ENCODE assay signal across 8 cellular contexts in the genomic region with DNA sequence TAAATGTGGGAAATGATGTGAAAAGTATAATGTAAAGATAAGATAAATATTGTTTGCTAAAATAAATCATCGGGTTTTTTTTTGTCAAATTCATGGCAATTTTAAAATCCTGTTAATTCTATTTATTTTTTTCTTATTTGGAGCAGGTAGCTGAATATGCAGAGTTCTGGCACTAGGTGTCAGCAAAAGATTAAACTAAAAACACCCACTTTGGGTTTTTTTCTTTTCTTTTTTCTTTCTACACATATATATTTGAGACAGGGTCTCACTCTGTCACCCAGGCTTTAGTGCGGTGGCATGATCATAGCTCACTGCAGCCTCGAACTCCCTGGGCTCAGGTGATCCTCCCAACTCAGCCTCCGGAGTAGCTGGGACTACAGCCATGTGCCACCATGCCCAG. TPM values are rescaled to one million over a fixed set of nuclear protein-coding genes. Genes with fewer than 3 reads are reported as not detected.
DNase-seq lines count a peak whose midpoint lies in the region; ATAC-seq and TF ChIP-seq lines count a peak whose summit lies in the region.

No MANE protein-coding gene starts in this region.

- H3K4me1 Mint-ChIP-seq in effector memory CD8-positive, alpha-beta T cell (ENCODE audit: low read depth in 2 of 2): peaks cover 3 to 4% of the 10 kb centered on the region in 2 donors

- H3K27ac ChIP-seq in A673 (ENCODE audit: low read depth, low read length, poor library complexity, severe bottlenecking) (no peak overlapping the region), RWPE2 (ENCODE audit: poor library complexity, severe bottlenecking) (no peak overlapping the region)

- POLR2A ChIA-PET in A673 (lab: Charles Lee; ENCODE audit: low non-redundant PET): no interaction called here

- H3K27me3 ChIP-seq in A673 (replicated peaks; ENCODE audit: insufficient read depth, low read depth, low read length, poor library complexity) (peaks cover 5% of the 10 kb centered on the region), RWPE2 (ENCODE audit: insufficient read depth, poor library complexity, severe bottlenecking) (no peaks in the 10 kb centered on the region)

- no peaks in the 10 kb centered on the region for H3K36me3 ChIP-seq in A673 (ENCODE audit: insufficient read depth, low read length, poor library complexity, severe bottlenecking)
- H3K36me3 ChIP-seq in RWPE2 (ENCODE audit: low read depth): no peaks in the 10 kb centered on the region

- no peak overlapping the region for H3K4me3 ChIP-seq in A673 (ENCODE audit: low read depth, low read length, poor library complexity, severe bottlenecking)
- no peak overlapping the region for H3K4me3 ChIP-seq in RWPE2 (ENCODE audit: severe bottlenecking)
- no peak overlapping the region for H3K4me3 ChIP-seq in fibroblast of pulmonary artery (replicated peaks; ENCODE audit: low read depth, low read length)

- no TSS peak for BruUV-seq in A673 (replicated peaks; lab: Mats Ljungman, UMichigan)

- no peaks in the 10 kb centered on the region for H3K9me3 Mint-ChIP-seq in effector memory CD8-positive, alpha-beta T cell

- intact Hi-C loops in A673 (cut with micrococcal nuclease; ENCODE audit: unreplicated experiment): loop anchor here (2.0 to 10.0 kb wide), 3 partner anchors 259 to 406 kb away; a partner anchor contains a TSS

- no peaks in the 10 kb centered on the region for H3K9me3 ChIP-seq in A673 (ENCODE audit: low read depth, low read length, poor library complexity, severe bottlenecking)
- H3K9me3 ChIP-seq in RWPE2 (ENCODE audit: severe bottlenecking): no peaks in the 10 kb centered on the region

- peak; percentile 23 for DNase-seq in A673 (ENCODE audit: low spot score)
- DNase-seq in RWPE2 (ENCODE audit: low spot score): no peak
- no peak for DNase-seq in fibroblast of pulmonary artery (ENCODE audit: low read depth)
- no peak for DNase-seq in A172 (ENCODE audit: low spot score)
- no peak for DNase-seq in effector memory CD8-positive, alpha-beta T cell
- no peak for DNase-seq in GF-D8 (lab: John Stamatoyannopoulos, UW)
- DNase-seq in NOMO-1 (lab: John Stamatoyannopoulos, UW; ENCODE audit: unreplicated experiment in 2 of 2): no peak

- no peak for ATAC-seq in RWPE2 (ENCODE audit: low read depth)
- ATAC-seq in effector memory CD8-positive, alpha-beta T cell (replicated peaks): no peak

- CTCF ChIA-PET in A673 (lab: Charles Lee): interaction anchor here (0.6 to 1.2 kb wide), 5 partner anchors 389 to 1383 kb away, joined by 3 to 9 read pairs (median 4); no protein-coding TSS in a partner anchor

- H3K4me3 Mint-ChIP-seq in effector memory CD8-positive, alpha-beta T cell: no peak overlapping the region

- TF ChIP-seq CTCF in A673 (conservative IDR thresholded peaks at IDR 0.05; ENCODE audit: low read depth, low read length) (peak; percentile 59), GM12873 (IDR thresholded peaks at IDR 0.05; ENCODE audit: insufficient read depth, low read depth, low read length, missing control alignments) (peak; percentile 40), RWPE2 (IDR thresholded peaks at IDR 0.05; ENCODE audit: poor library complexity, severe bottlenecking) (peak; percentile 52), fibroblast of pulmonary artery (IDR thresholded peaks at IDR 0.05; ENCODE audit: low read length, missing control alignments) (peak; percentile 37)

- no peaks in the 10 kb centered on the region for H3K27me3 Mint-ChIP-seq in effector memory CD8-positive, alpha-beta T cell

- H3K27ac Mint-ChIP-seq in effector memory CD8-positive, alpha-beta T cell: no peak overlapping the region

- H3K4me1 ChIP-seq in A673 (ENCODE audit: insufficient read depth, low read length, poor library complexity, severe bottlenecking): no peaks in the 10 kb centered on the region
- H3K4me1 ChIP-seq in RWPE2 (ENCODE audit: insufficient read depth, poor library complexity, severe bottlenecking): no peaks in the 10 kb centered on the region

- H3K36me3 Mint-ChIP-seq in effector memory CD8-positive, alpha-beta T cell (ENCODE audit: insufficient read depth): peaks cover 2% of the 10 kb centered on the region

RNA-seq across cellular contexts. Expression of a gene that starts 6.9 kb away (rescaled TPM):
- 20.8 and 21.4 TPM in 2 replicates for total RNA-seq in A673 (2021)
- 13.2 and 15.6 TPM in 2 replicates for total RNA-seq in A172 (2014; rRNA removed; shearing (Covaris generic))
